Comparison of ENCODE assay signal across 9 cellular contexts in the genomic region with DNA sequence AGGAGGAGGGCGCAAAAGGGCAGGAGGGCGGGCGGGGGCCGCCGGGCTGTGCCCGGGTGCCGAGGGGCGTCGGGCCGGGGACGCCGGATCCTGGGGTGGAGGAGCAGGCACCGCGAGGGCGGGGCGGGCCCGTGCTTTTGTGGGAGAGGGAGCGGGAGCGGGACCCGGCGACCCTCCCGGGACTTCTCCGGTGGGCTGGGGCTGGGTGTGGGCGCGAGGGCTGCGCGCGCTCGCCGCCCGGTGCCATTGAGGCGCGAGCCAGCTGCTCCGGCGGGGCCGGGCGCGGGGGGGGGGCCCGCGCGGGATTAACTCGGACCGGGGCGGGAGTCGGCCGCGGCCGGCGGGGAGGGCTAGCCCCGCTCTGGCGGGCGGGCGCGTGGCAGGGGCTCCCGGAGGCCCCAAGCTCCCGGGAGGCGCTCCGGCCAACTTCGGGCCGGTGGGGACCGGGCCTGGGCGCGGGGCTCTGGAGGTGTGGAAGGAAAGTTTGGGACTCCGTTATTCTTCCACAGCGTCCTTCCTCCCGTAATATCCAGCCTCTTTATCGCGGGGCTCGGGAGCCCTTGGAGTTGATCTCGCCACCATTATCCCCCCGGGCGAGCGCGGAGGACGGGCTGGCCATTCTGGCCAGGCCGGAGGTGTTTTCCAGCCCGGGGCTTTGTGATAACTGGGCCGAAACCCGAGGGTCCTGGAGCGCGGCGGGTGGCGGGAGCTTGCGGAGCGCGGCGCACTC. TPM values are rescaled to one million over a fixed set of nuclear protein-coding genes. Genes with fewer than 3 reads are reported as not detected.
A peak's percentile ranks its signal among the peaks of the same experiment; 100 is the strongest.
DNase-seq lines count a peak whose midpoint lies in the region; ATAC-seq and TF ChIP-seq lines count a peak whose summit lies in the region.
"Had no signal": no experiment of that assay in that cellular context is flagged by ENCODE, and none has a peak within 500 bp of the region (broad histone marks: within the 10 kb centered on the region; RNA-seq: fewer than 3 reads in every experiment).

No MANE protein-coding gene starts in this region.

- H3K27ac ChIP-seq in aorta (ENCODE audit: low read depth in 1 of 2, low read length in 2 of 2), result no peak overlapping the region

- peak overlapping the region; percentile 18 for H3K4me3 ChIP-seq in mononuclear cell (ENCODE audit: low read length)
- H3K4me3 ChIP-seq in aorta (ENCODE audit: low read length in 2 of 2), result peak overlapping the region; percentile 55 to 56

- H3K36me3 ChIP-seq in aorta (ENCODE audit: control insufficient read depth in 1 of 2, insufficient read depth in 2 of 2, low read length in 1 of 2), result no peaks in the 10 kb centered on the region

- peaks cover 0 to 21% (median 7%) of the 10 kb centered on the region in 7 donors for H3K9me3 Mint-ChIP-seq in CD14-positive monocyte

- no peak for TF ChIP-seq CTCF in CD14-positive monocyte (IDR thresholded peaks at IDR 0.05)

- DNase-seq in Right ventricle myocardium inferior (ENCODE audit: missing footprints) (no peak), cardiac septum (ENCODE audit: low spot score) (no peak), dermis blood vessel endothelial cell (peak; percentile 8), aorta (no peak), CD14-positive monocyte (ENCODE audit: low spot score) (no peak), occipital lobe (lab: John Stamatoyannopoulos, UW) (no peak), RPMI8226 (no peak)
- DNase-seq: foreskin melanocyte had no signal

- peaks cover 72% of the 10 kb centered on the region for H3K27me3 ChIP-seq in mononuclear cell (ENCODE audit: insufficient read depth, low read length)
- peaks cover 0 to 4% of the 10 kb centered on the region in 2 donors for H3K27me3 ChIP-seq in aorta (ENCODE audit: control insufficient read depth in 1 of 2, insufficient read depth in 2 of 2, low read length in 1 of 2)

- peak overlapping the region in 1 of 2 donors; percentile 47 for H3K4me3 Mint-ChIP-seq in CD14-positive monocyte

- ATAC-seq in Right ventricle myocardium inferior, result peak; percentile 35
- no peak for ATAC-seq in aorta (ENCODE audit: low FRiP score)

- intact Hi-C loops in Right ventricle myocardium inferior (cut with DNase I) (no loop called here), cardiac septum (cut with DNase I) (loop anchor here (2.0 kb wide), 1 partner anchor 35 kb away; no protein-coding TSS in a partner anchor), aorta (cut with DNase I) (no loop called here), CD14-positive monocyte (cut with micrococcal nuclease) (no loop called here)

- H3K27me3 Mint-ChIP-seq in CD14-positive monocyte (ENCODE audit: low read depth in 3 of 3), result peaks cover 75 to 85% (median 79%) of the 10 kb centered on the region in 3 donors

- H3K27ac Mint-ChIP-seq in CD14-positive monocyte, result no peak overlapping the region

- 1% methylated on average over 60 to 87 of the region's 87 CpGs for WGBS in aorta, 2 donors

- H3K4me1 Mint-ChIP-seq in CD14-positive monocyte, result peaks cover 22% of the 10 kb centered on the region

- H3K4me1 ChIP-seq in mononuclear cell (ENCODE audit: insufficient read depth, low read length) (peaks cover 17% of the 10 kb centered on the region), aorta (ENCODE audit: control insufficient read depth in 1 of 2, insufficient read depth in 2 of 2, low read length in 2 of 2) (peaks cover 0 to 5% of the 10 kb centered on the region in 2 donors)

- no peaks in the 10 kb centered on the region for H3K9me3 ChIP-seq in mononuclear cell (ENCODE audit: low read depth, low read length)
- no peaks in the 10 kb centered on the region for H3K9me3 ChIP-seq in aorta (ENCODE audit: control insufficient read depth, low read length)

- H3K36me3 Mint-ChIP-seq in CD14-positive monocyte, result peaks cover 0 to 7% of the 10 kb centered on the region in 2 donors

RNA-seq across cellular contexts. Expression of a gene that starts 0.9 kb away (rescaled TPM):
- total RNA-seq in Right ventricle myocardium inferior (6.4 TPM), cardiac septum (4.9 TPM), dermis blood vessel endothelial cell (0.05 and 0.17 TPM in 2 replicates), mononuclear cell (0.10 TPM), aorta (1 to 10 TPM in 1 of 2 donors, under 1 TPM in 1; 0.62 to 2.1 TPM), occipital lobe (4.4 TPM)
- polyA plus RNA-seq in aorta (under 1 TPM; 0.08 to 0.13 TPM), CD14-positive monocyte (under 1 TPM; 0.02 to 0.24 TPM)
